ENCODE assay signal across 8 cellular contexts in genomic region chr1:36650200-36651065, GRCh38.
DNase-seq lines count a peak whose midpoint lies in the region; ATAC-seq and TF ChIP-seq lines count a peak whose summit lies in the region.

No MANE protein-coding gene starts in this region.

- no peaks in the 10 kb centered on the region for H3K36me3 ChIP-seq in lung (ENCODE audit: control insufficient read depth in 2 of 2, insufficient read depth in 2 of 2, low read length in 2 of 2)

- DNase-seq in activated gamma-delta T cell treated with Interleukin-2 at 50 U/mL for 16 hours (peak; percentile 61), activated gamma-delta T cell (lab: John Stamatoyannopoulos, UW) (no peak), NCI-H2227 treated with DMSO at 0.1 percent for 48 hours (lab: John Stamatoyannopoulos, UW) (peak; percentile 28), dermis microvascular lymphatic vessel endothelial cell (ENCODE audit: low read depth in 2 of 2) (peak; percentile 35 to 61), lung (ENCODE audit: low spot score) (peak; percentile 53), epidermal melanocyte (ENCODE audit: insufficient read length, low spot score) (no peak)
- peak; percentile 63 for DNase-seq in activated CD4-positive, alpha-beta T cell treated with anti-CD3 and anti-CD28 coated beads, Interleukin-2, amount 50 U/mL, for 1 hour
- peak; percentile 38 for DNase-seq in stimulated activated CD8-positive, alpha-beta memory T cell treated with anti-CD3 and anti-CD28 coated beads, Interleukin-15, amount 100 ng/mL, for 24 hours (ENCODE audit: low read depth)

- ATAC-seq in lung (ENCODE audit: insufficient read depth, low FRiP score) = peak; percentile 63

- H3K9me3 ChIP-seq in lung (ENCODE audit: control insufficient read depth in 2 of 2, insufficient read depth in 1 of 2, low read length in 1 of 2) = no peaks in the 10 kb centered on the region

- no peaks in the 10 kb centered on the region for H3K27me3 ChIP-seq in lung (ENCODE audit: control insufficient read depth, insufficient read depth)

- no peaks in the 10 kb centered on the region for H3K4me1 ChIP-seq in lung (ENCODE audit: control insufficient read depth in 2 of 2, insufficient read depth in 2 of 2, low read length in 2 of 2)

- no peak overlapping the region for H3K27ac ChIP-seq in lung (ENCODE audit: low read depth in 1 of 2, low read length in 1 of 2)

- WGBS in lung, 2 donors = 42 to 49% methylated on average over 14 of the region's 14 CpGs

- TF ChIP-seq CTCF in lung (IDR thresholded peaks at IDR 0.05; ENCODE audit: control extremely low read depth, extremely low read depth) = peak; percentile 54

- H3K4me3 ChIP-seq in lung = no peak overlapping the region

Comparison
In these comparisons a context has a peak if more than half of its experiments do, and no peak if none do; other contexts are left out.
1. DNase-seq: peak in activated gamma-delta T cell treated with Interleukin-2 at 50 U/mL for 16 hours (single experiment), NCI-H2227 treated with DMSO at 0.1 percent for 48 hours (single experiment), activated CD4-positive, alpha-beta T cell treated with anti-CD3 and anti-CD28 coated beads, Interleukin-2, amount 50 U/mL, for 1 hour (single experiment), dermis microvascular lymphatic vessel endothelial cell (2 of 2), lung (single experiment) and stimulated activated CD8-positive, alpha-beta memory T cell treated with anti-CD3 and anti-CD28 coated beads, Interleukin-15, amount 100 ng/mL, for 24 hours (single experiment); none in activated gamma-delta T cell (single experiment) and epidermal melanocyte (single experiment).